Comparison of ENCODE assay signal across 11 cellular contexts in the genomic region with DNA sequence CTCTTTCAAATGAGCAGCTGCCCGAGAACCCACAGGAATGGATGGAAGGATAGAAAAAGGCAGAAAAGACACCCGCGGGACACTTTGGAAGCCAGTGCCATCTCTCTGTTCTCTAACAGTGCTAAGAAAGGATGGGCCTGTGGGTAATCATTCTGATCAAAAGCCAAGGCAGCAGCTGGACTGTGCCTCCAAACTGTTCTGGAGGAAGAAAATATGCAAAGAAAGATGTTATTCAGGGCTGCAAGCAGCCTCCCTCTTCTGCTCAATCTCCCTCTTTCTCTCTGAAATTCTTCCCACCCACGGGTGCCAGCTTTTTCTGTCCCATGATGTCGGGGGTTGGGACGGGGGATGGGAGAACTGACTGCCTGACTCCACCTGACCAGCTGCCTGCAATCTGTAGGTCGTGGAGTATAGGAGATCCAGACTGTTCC. TPM values are rescaled to one million over a fixed set of nuclear protein-coding genes. Genes with fewer than 3 reads are reported as not detected.
DNase-seq lines count a peak whose midpoint lies in the region; ATAC-seq and TF ChIP-seq lines count a peak whose summit lies in the region.
"Had no signal": no experiment of that assay in that cellular context is flagged by ENCODE, and none has a peak within 500 bp of the region (broad histone marks: within the 10 kb centered on the region; RNA-seq: fewer than 3 reads in every experiment).

No MANE protein-coding gene starts in this region.

- H4K91ac ChIP-seq in mesenchymal stem cell (ENCODE audit: low read length): no peak overlapping the region

- no peaks in the 10 kb centered on the region for H3K79me1 ChIP-seq in mesenchymal stem cell (replicated peaks; ENCODE audit: low read length, poor library complexity, severe bottlenecking)

- H3K4me2 ChIP-seq in mesenchymal stem cell (ENCODE audit: low read length, poor library complexity, severe bottlenecking): no peak overlapping the region

- H3K4me3 ChIP-seq in cardiac fibroblast (replicated peaks in 1 of 2; ENCODE audit: low read depth in 2 of 2, low read length in 2 of 2) (no peak overlapping the region), mesenchymal stem cell (ENCODE audit: insufficient read depth in 1 of 2, low read depth in 1 of 2, low read length in 2 of 2) (no peak overlapping the region)

- H2AFZ ChIP-seq in mesenchymal stem cell (ENCODE audit: low read depth, low read length): no peak overlapping the region

- no peak overlapping the region for H3K4ac ChIP-seq in mesenchymal stem cell (ENCODE audit: low read depth in 1 of 2, low read length in 2 of 2)

- H3K27me3 ChIP-seq in mesenchymal stem cell (ENCODE audit: control insufficient read depth in 1 of 2, insufficient read depth in 1 of 2, low read length in 2 of 2): no peaks in the 10 kb centered on the region

- no peaks in the 10 kb centered on the region for H3K36me3 ChIP-seq in mesenchymal stem cell (ENCODE audit: control insufficient read depth in 1 of 2, insufficient read depth in 2 of 2, low read depth in 1 of 2, low read length in 2 of 2)

- no peak overlapping the region for H2BK5ac ChIP-seq in mesenchymal stem cell (ENCODE audit: low read depth, low read length, poor library complexity, severe bottlenecking)

- peak; percentile 32 for DNase-seq in NCI-H2171 (lab: John Stamatoyannopoulos, UW)
- DNase-seq in cardiac fibroblast (ENCODE audit: low read depth in 2 of 2): peak; percentile 36 to 52
- no peak for DNase-seq in mesenchymal stem cell
- peak; percentile 78 for DNase-seq in superior temporal gyrus (ENCODE audit: extremely low spot score)
- DNase-seq in activated CD8-positive, alpha-beta memory T cell treated with anti-CD3 and anti-CD28 coated beads, Interleukin-2, amount 50 U/mL, for 4 hours: no peak
- no peak for DNase-seq in RPMI8226
- DNase-seq: immature natural killer cell; SHP77 treated with DMSO at 0.1 percent for 48 hours; stimulated activated CD4-positive, alpha-beta T cell treated with anti-CD3 and anti-CD28 coated beads, Interleukin-4, amount 100 ng/mL, for 24 hours; stimulated activated naive CD8-positive, alpha-beta T cell treated with anti-CD3 and anti-CD28 coated beads, Interleukin-15, Interleukin-2, amounts not matched to agents 100 U/mL and 50 U/mL, for 24 hours had no signal

- TF ChIP-seq CTCF in cardiac fibroblast (IDR thresholded peaks at IDR 0.05; ENCODE audit: low read depth, low read length): no peak

- H3K23ac ChIP-seq in mesenchymal stem cell (ENCODE audit: low read length in 2 of 2): no peak overlapping the region

- H2AK5ac ChIP-seq in mesenchymal stem cell (ENCODE audit: low read length, severe bottlenecking): peak overlapping the region; percentile 13

- H3K18ac ChIP-seq in mesenchymal stem cell (ENCODE audit: low read depth in 1 of 2, low read length in 2 of 2): peak overlapping the region in 1 of 2 experiments; percentile 14

- no peak overlapping the region for H2BK12ac ChIP-seq in mesenchymal stem cell (ENCODE audit: low read length in 2 of 2)

- H2BK15ac ChIP-seq in mesenchymal stem cell (ENCODE audit: low read depth, poor library complexity, severe bottlenecking): no peak overlapping the region

- no peak overlapping the region for H2BK120ac ChIP-seq in mesenchymal stem cell (ENCODE audit: low read depth, low read length)

- 89% methylated on average over 6 of the region's 7 CpGs for WGBS in mesenchymal stem cell

- H3K9me3 ChIP-seq in mesenchymal stem cell (ENCODE audit: control insufficient read depth, low read length): peaks cover 3% of the 10 kb centered on the region

- H3K4me1 ChIP-seq in mesenchymal stem cell (ENCODE audit: control insufficient read depth, insufficient read depth, low read depth, low read length): peaks cover 11% of the 10 kb centered on the region

- no peak overlapping the region for H3K27ac ChIP-seq in mesenchymal stem cell (ENCODE audit: low read length, poor library complexity, severe bottlenecking)

- no peak overlapping the region for H4K8ac ChIP-seq in mesenchymal stem cell (ENCODE audit: low read length)

- H3K14ac ChIP-seq in mesenchymal stem cell (ENCODE audit: low read length in 2 of 2): no peak overlapping the region

- no peak for ATAC-seq in HG03196 (IDR thresholded peaks at IDR 0.05; ENCODE audit: unreplicated experiment)
- ATAC-seq: stimulated activated naive CD8-positive, alpha-beta T cell treated with anti-CD3 and anti-CD28 coated beads, Interleukin-15, Interleukin-2, amounts not matched to agents 100 U/mL and 50 U/mL, for 24 hours had no signal

- H3K9ac ChIP-seq in mesenchymal stem cell (ENCODE audit: low read length): peak overlapping the region; percentile 43

RNA-seq across cellular contexts. Expression of gene FTH1, which starts 37.8 kb away (rescaled TPM):
- polyA plus RNA-seq in mesenchymal stem cell (2013, experiment 1 of 2): 3,841 TPM
- 3,893 TPM for polyA plus RNA-seq in mesenchymal stem cell (2013, experiment 2 of 2)

RNA-seq across cellular contexts. Expression of gene BEST1, which starts 55.1 kb away (rescaled TPM):
- 2.9 TPM for polyA plus RNA-seq in mesenchymal stem cell (2013, experiment 1 of 2)
- polyA plus RNA-seq in mesenchymal stem cell (2013, experiment 2 of 2): 2.6 TPM

Comparison
In these comparisons a context has a peak if more than half of its experiments do, and no peak if none do; other contexts are left out.
1. DNase-seq: peak in NCI-H2171 (single experiment), cardiac fibroblast (2 of 2) and superior temporal gyrus (single experiment); none in mesenchymal stem cell (single experiment), activated CD8-positive, alpha-beta memory T cell treated with anti-CD3 and anti-CD28 coated beads, Interleukin-2, amount 50 U/mL, for 4 hours (single experiment) and RPMI8226 (single experiment).